In the genomic region with DNA sequence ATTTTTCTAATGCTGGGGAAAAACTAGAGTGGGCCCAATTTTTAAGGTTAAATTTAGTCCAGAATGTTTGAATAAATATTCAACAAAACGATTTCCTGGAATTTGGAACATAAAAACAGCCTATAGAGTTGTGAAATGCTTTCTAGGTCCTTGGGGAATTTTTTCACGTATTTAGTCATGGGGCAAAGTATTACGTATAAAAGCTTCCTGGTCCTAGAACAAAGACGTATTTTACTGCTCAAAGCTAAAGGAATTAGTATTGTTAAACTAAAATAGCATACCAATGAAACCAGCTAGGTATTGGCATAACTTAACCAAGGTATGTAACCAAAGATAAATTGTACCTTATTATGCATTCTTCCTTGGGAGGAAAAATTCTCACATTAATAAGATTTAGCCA, we compare ENCODE assay signal across 8 cellular contexts. TPM values are rescaled to one million over a fixed set of nuclear protein-coding genes. Genes with fewer than 3 reads are reported as not detected.
A peak's percentile ranks its signal among the peaks of the same experiment; 100 is the strongest.
DNase-seq lines count a peak whose midpoint lies in the region; ATAC-seq, FAIRE-seq and TF ChIP-seq lines count a peak whose summit lies in the region.

No MANE protein-coding gene starts in this region.

- peaks cover 51% of the 10 kb centered on the region for H4K20me1 ChIP-seq in Loucy (ENCODE audit: insufficient read depth, low read length, poor library complexity, severe bottlenecking)

- peaks cover 30% of the 10 kb centered on the region for H3K4me1 Mint-ChIP-seq in nephron

- H3K36me3 ChIP-seq in Loucy (ENCODE audit: insufficient read depth, low read length): no peaks in the 10 kb centered on the region; the same call in 1 of the 2 replicates
- H3K36me3 ChIP-seq in duodenal mucosa (ENCODE audit: control insufficient read depth in 1 of 2, insufficient read depth in 2 of 2, low read length in 2 of 2): no peaks in the 10 kb centered on the region

- no peak for TF ChIP-seq POLR2A in GM12892 (IDR thresholded peaks at IDR 0.05; ENCODE audit: low read depth, low read length)

- H3K27me3 ChIP-seq in Loucy (ENCODE audit: insufficient read depth, low read length, poor library complexity, severe bottlenecking) (no peaks in the 10 kb centered on the region), duodenal mucosa (ENCODE audit: control insufficient read depth in 1 of 2, insufficient read depth in 2 of 2, low read length in 2 of 2) (no peaks in the 10 kb centered on the region)

- peaks cover under 1% of the 10 kb centered on the region for H3K9me3 Mint-ChIP-seq in nephron

- no peaks in the 10 kb centered on the region for H3K9me2 ChIP-seq in Loucy (replicated peaks; ENCODE audit: low read depth, low read length)

- H3K27me3 Mint-ChIP-seq in nephron (ENCODE audit: low read depth): peaks cover 10% of the 10 kb centered on the region

- H3K4me3 Mint-ChIP-seq in nephron: peak overlapping the region; percentile 90 to 96 (median 95)

- H3K79me2 ChIP-seq in Loucy (ENCODE audit: insufficient read depth, low read length): peaks cover 60% of the 10 kb centered on the region

- peak overlapping the region; percentile 87 for H3K4me2 ChIP-seq in Loucy (ENCODE audit: low read depth, low read length, poor library complexity, severe bottlenecking)

- DNase-seq in CD1c-positive myeloid dendritic cell (ENCODE audit: extremely low spot score): peak; percentile 36
- DNase-seq in NCI-H128 (lab: John Stamatoyannopoulos, UW; ENCODE audit: unreplicated experiment): no peak
- no peak for DNase-seq in cerebellar cortex (ENCODE audit: low spot score)
- no peak for DNase-seq in GM12892 (ENCODE audit: insufficient read length)

- H3K9ac ChIP-seq in Loucy (ENCODE audit: low read depth, low read length, poor library complexity, severe bottlenecking): peak overlapping the region; percentile 81
- H3K9ac ChIP-seq in duodenal mucosa (ENCODE audit: low read depth in 1 of 2, low read length in 2 of 2): peak overlapping the region in 1 of 2 donors; percentile 72

- H3K9me3 ChIP-seq in Loucy (ENCODE audit: insufficient read depth, low read depth, low read length) (peaks cover 4% of the 10 kb centered on the region; the same call in 1 of the 2 replicates), duodenal mucosa (ENCODE audit: control insufficient read depth in 1 of 2, low read length in 2 of 2) (no peaks in the 10 kb centered on the region)

- H3K27ac ChIP-seq in duodenal mucosa (ENCODE audit: low read depth, low read length): no peak overlapping the region

- ATAC-seq in GM21576 (IDR thresholded peaks at IDR 0.05; ENCODE audit: unreplicated experiment): no peak

- FAIRE-seq in GM12892 (lab: Jason Lieb, UNC): no peak

- H2AFZ ChIP-seq in Loucy (ENCODE audit: low read length): no peak overlapping the region

- peak overlapping the region; percentile 94 to 96 (median 96) for H3K27ac Mint-ChIP-seq in nephron

- H3K4me1 ChIP-seq in Loucy (ENCODE audit: insufficient read depth, low read length, poor library complexity, severe bottlenecking) (peaks cover 55% of the 10 kb centered on the region), duodenal mucosa (ENCODE audit: control insufficient read depth in 1 of 2, insufficient read depth in 2 of 2, low read length in 2 of 2) (peaks cover 0 to 29% of the 10 kb centered on the region in 2 donors)

- peaks cover 4% of the 10 kb centered on the region for H3K36me3 Mint-ChIP-seq in nephron (ENCODE audit: low read depth)

- 0 out of 2 replicates have a peak, but pooled peaks cover 5% of the 10 kb centered on the region for H3F3A ChIP-seq in Loucy (ENCODE audit: low read depth)

- H3K4me3 ChIP-seq in Loucy (ENCODE audit: low read length, poor library complexity, severe bottlenecking): peak overlapping the region; percentile 94
- H3K4me3 ChIP-seq in duodenal mucosa (ENCODE audit: low read depth in 1 of 2, low read length in 2 of 2): peak overlapping the region; percentile 79 to 80

- TF ChIP-seq CTCF in Loucy (conservative IDR thresholded peaks at IDR 0.05; ENCODE audit: low read length) (no peak), nephron (IDR thresholded peaks at IDR 0.05; ENCODE audit: unreplicated experiment in 3 of 3) (no peak)

RNA-seq across cellular contexts. Expression of a gene that starts 1.6 kb away (rescaled TPM):
- 11.5 TPM for polyA plus RNA-seq in GM12892 (2012; ENCODE audit: missing spikeins)
